In genomic region chr1:89910780-89911179, GRCh38 we compare ENCODE assay signal across 13 cellular contexts.
A peak's percentile ranks its signal among the peaks of the same experiment; 100 is the strongest.
DNase-seq lines count a peak whose midpoint lies in the region; ATAC-seq, FAIRE-seq and TF ChIP-seq lines count a peak whose summit lies in the region.
"Had no signal": no experiment of that assay in that cellular context is flagged by ENCODE, and none has a peak within 500 bp of the region (broad histone marks: within the 10 kb centered on the region; RNA-seq: fewer than 3 reads in every experiment).

No MANE protein-coding gene starts in this region.

- peak; percentile 49 to 80; a peak in 2 of 5 replicates for TF ChIP-seq EP300 in A549 (IDR thresholded peaks at IDR 0.05)

- no peaks in the 10 kb centered on the region for H3K9me3 ChIP-seq in A549
- H3K9me3 ChIP-seq in HAP-1 = no peaks in the 10 kb centered on the region
- no peaks in the 10 kb centered on the region for H3K9me3 ChIP-seq in right cardiac atrium (ENCODE audit: control insufficient read depth, low read length)
- H3K9me3 ChIP-seq: esophagus squamous epithelium had no signal

- intact Hi-C loops in right cardiac atrium (cut with DNase I) = no loop called here

- DNase-seq in A549 (ENCODE audit: low read depth in 1 of 2, low spot score in 1 of 2) (peak; percentile 82 to 92), HAP-1 (ENCODE audit: low spot score in 2 of 2) (peak; percentile 56 to 80), WTC11 (ENCODE audit: low spot score) (no peak), iPS-NIHi11 (ENCODE audit: low spot score) (peak; percentile 84), T1000 (lab: John Stamatoyannopoulos, UW) (no peak), right cardiac atrium (no peak)
- DNase-seq: CD4-positive, alpha-beta memory T cell; esophagus squamous epithelium had no signal

- H3K36me3 Mint-ChIP-seq in WTC11 = 0 out of 2 replicates have a peak, but pooled peaks cover 2% of the 10 kb centered on the region

- no peaks in the 10 kb centered on the region; the same call in none of the 2 replicates for H3K36me3 ChIP-seq in HAP-1 (replicated peaks)
- H3K36me3 ChIP-seq: esophagus squamous epithelium had no signal

- peaks cover 85% of the 10 kb centered on the region for H3K4me1 Mint-ChIP-seq in WTC11

- H3K27ac Mint-ChIP-seq in WTC11 = peak overlapping the region; percentile 99
- H3K27ac Mint-ChIP-seq: activated naive CD4-positive, alpha-beta T cell treated with anti-CD3 and anti-CD28 coated beads, Interleukin-2, amount 50 U/mL, for 72 hours had no signal

- TF ChIP-seq POLR2A in A549 (IDR thresholded peaks at IDR 0.05; ENCODE audit: low read length) = no peak

- H3K4me3 Mint-ChIP-seq in WTC11 = peak overlapping the region; percentile 59
- H3K4me3 Mint-ChIP-seq: CD4-positive, alpha-beta memory T cell had no signal

- H3K4me2 ChIP-seq in A549 = peak overlapping the region; percentile 57

- peak in 1 of 2 experiments; percentile 31; a peak in 2 of 5 replicates for TF ChIP-seq RAD21 in A549 (conservative IDR thresholded peaks at IDR 0.05 in 1 of 2, IDR thresholded peaks at IDR 0.05 in 1 of 2)

- CTCF ChIA-PET in A549 (lab: Yijun Ruan, JAX) = no interaction called here
- CTCF ChIA-PET in WTC11 (lab: Charles Lee) = interaction anchor here (0.7 to 2.0 kb wide), 4 partner anchors 9 to 83 kb away, joined by 3 to 7 read pairs (median 4); no protein-coding TSS in a partner anchor

- WGBS in A549 (ENCODE audit: missing lambda C conversion rate) = 4% methylated on average over 2 of the region's 2 CpGs
- 68% methylated on average over 2 of the region's 2 CpGs for WGBS in right cardiac atrium

- in situ Hi-C loops in HAP-1 (cut with MboI; ENCODE audit: low sequenced_read_pairs) = no loop called here

- FAIRE-seq in A549 (lab: Jason Lieb, UNC) = peak; percentile 28

- ATAC-seq in A549 (peak; percentile 80 to 83), WTC11 (peak; percentile 95), HG03520 (IDR thresholded peaks at IDR 0.05; ENCODE audit: unreplicated experiment) (no peak), GM21619 (IDR thresholded peaks at IDR 0.05; ENCODE audit: unreplicated experiment) (no peak), right cardiac atrium (no peak)
- ATAC-seq: activated CD4-positive, CD25-positive, alpha-beta regulatory T cell treated with anti-CD3 and anti-CD28 coated beads, Interleukin-2, amount 50 U/mL, for 24 hours; activated naive CD4-positive, alpha-beta T cell treated with anti-CD3 and anti-CD28 coated beads, Interleukin-2, amount 50 U/mL, for 72 hours had no signal

- POLR2A ChIA-PET in A549 (lab: Yijun Ruan, JAX) (interaction anchor here (0.9 kb wide), 1 partner anchor 36 kb away, joined by 3 read pairs; no protein-coding TSS in a partner anchor), WTC11 (lab: Charles Lee) (interaction anchor here (1.1 kb wide), 1 partner anchor 10 kb away, joined by 4 read pairs; no protein-coding TSS in a partner anchor)

- H3K4me3 ChIP-seq in A549 (no peak overlapping the region), HAP-1 (no peak overlapping the region), right cardiac atrium (ENCODE audit: low read length) (no peak overlapping the region)
- H3K4me3 ChIP-seq: esophagus squamous epithelium had no signal

- peaks cover 91% of the 10 kb centered on the region for H3K4me1 ChIP-seq in A549
- peaks cover 39% of the 10 kb centered on the region for H3K4me1 ChIP-seq in HAP-1
- H3K4me1 ChIP-seq in right cardiac atrium (ENCODE audit: control insufficient read depth, insufficient read depth, low read length) = peaks cover 11% of the 10 kb centered on the region

- no peaks in the 10 kb centered on the region for H3K27me3 Mint-ChIP-seq in WTC11 (ENCODE audit: low read depth)
- H3K27me3 Mint-ChIP-seq: CD4-positive, alpha-beta memory T cell; natural killer cell treated with Interleukin-12 subunit alpha and Interleukin-12 subunit beta and Interleukin-15 and Interleukin-18, amount 100 ng/mL, for 72 hours had no signal

- no peaks in the 10 kb centered on the region for H3K27me3 ChIP-seq in HAP-1 (ENCODE audit: low read depth)
- H3K27me3 ChIP-seq in right cardiac atrium (ENCODE audit: control insufficient read depth, insufficient read depth) = no peaks in the 10 kb centered on the region
- H3K27me3 ChIP-seq: esophagus squamous epithelium had no signal

- H3K9me3 Mint-ChIP-seq in WTC11 = no peaks in the 10 kb centered on the region
- H3K9me3 Mint-ChIP-seq: activated naive CD4-positive, alpha-beta T cell treated with anti-CD3 and anti-CD28 coated beads, Interleukin-2, amount 50 U/mL, for 72 hours; CD4-positive, alpha-beta memory T cell; natural killer cell treated with Interleukin-12 subunit alpha and Interleukin-12 subunit beta and Interleukin-15 and Interleukin-18, amount 100 ng/mL, for 72 hours had no signal

- H3K27ac ChIP-seq in A549 = peak overlapping the region; percentile 95 to 97
- H3K27ac ChIP-seq in right cardiac atrium (ENCODE audit: low read length) = no peak overlapping the region
- H3K27ac ChIP-seq: esophagus squamous epithelium had no signal

- TF ChIP-seq CTCF in A549 (IDR thresholded peaks at IDR 0.05) (no peak), WTC11 (IDR thresholded peaks at IDR 0.05) (no peak)

TF ChIP-seq in A549, 52 proteins besides CTCF, POLR2A, EP300 and RAD21 (continues in another document):
- TF ChIP-seq MAX (IDR thresholded peaks at IDR 0.05) = peak; percentile 72
- no peak for TF ChIP-seq ZNF302 (CRISPR knock-in tag; IDR thresholded peaks at IDR 0.05)
- TF ChIP-seq FOSB (CRISPR knock-in tag; IDR thresholded peaks at IDR 0.05) = no peak
- no peak for TF ChIP-seq USF2 (IDR thresholded peaks at IDR 0.05)
- TF ChIP-seq EHF (CRISPR knock-in tag; IDR thresholded peaks at IDR 0.05) = peak; percentile 32
- TF ChIP-seq POLR2AphosphoS2 (conservative IDR thresholded peaks at IDR 0.05; ENCODE audit: low read length) = no peak
- TF ChIP-seq JUN (IDR thresholded peaks at IDR 0.05) = peak in 1 of 2 experiments; percentile 47; a peak in 2 of 5 replicates
- peak; percentile 56 for TF ChIP-seq JUNB (IDR thresholded peaks at IDR 0.05)
- TF ChIP-seq MAFK (IDR thresholded peaks at IDR 0.05; ENCODE audit: partially characterized antibody) = peak; percentile 31
- no peak for TF ChIP-seq MYC (IDR thresholded peaks at IDR 0.05; ENCODE audit: borderline replicate concordance, low read length)
- no peak for TF ChIP-seq ELK1 (IDR thresholded peaks at IDR 0.05; ENCODE audit: low read depth, low read length)

TF ChIP-seq in WTC11, 78 proteins besides CTCF, POLR2A, EP300 and RAD21 (continues in another document):
- TF ChIP-seq MXD4 (CRISPR knock-in tag; IDR thresholded peaks at IDR 0.05; ENCODE audit: borderline replicate concordance) (no peak), CREB1 (CRISPR knock-in tag; IDR thresholded peaks at IDR 0.05) (no peak), GRHL2 (CRISPR knock-in tag; IDR thresholded peaks at IDR 0.05; ENCODE audit: insufficient replicate concordance, severe bottlenecking) (no peak), ZNF263 (CRISPR knock-in tag; IDR thresholded peaks at IDR 0.05; ENCODE audit: low read depth) (no peak), NFYB (CRISPR knock-in tag; conservative IDR thresholded peaks at IDR 0.05; ENCODE audit: low read depth) (no peak), ELF4 (CRISPR knock-in tag; IDR thresholded peaks at IDR 0.05; ENCODE audit: low read depth) (no peak), ZNF532 (CRISPR knock-in tag; IDR thresholded peaks at IDR 0.05; ENCODE audit: borderline replicate concordance) (no peak), ATF1 (CRISPR knock-in tag; IDR thresholded peaks at IDR 0.05) (no peak), SMAD4 (CRISPR knock-in tag; IDR thresholded peaks at IDR 0.05) (no peak), TEAD4 (CRISPR knock-in tag; IDR thresholded peaks at IDR 0.05) (no peak), FOXK1 (CRISPR knock-in tag; IDR thresholded peaks at IDR 0.05) (peak; percentile 65), E2F1 (CRISPR knock-in tag; IDR thresholded peaks at IDR 0.05) (no peak), ETV6 (CRISPR knock-in tag; IDR thresholded peaks at IDR 0.05) (0 out of 2 replicates have a peak, but pooled peaks have one; percentile 21), GABPB1 (CRISPR knock-in tag; IDR thresholded peaks at IDR 0.05) (no peak), FOXJ3 (CRISPR knock-in tag; IDR thresholded peaks at IDR 0.05; ENCODE audit: borderline replicate concordance) (no peak)

Comparison
In these comparisons a context has a peak if more than half of its experiments do, and no peak if none do; other contexts are left out.
1. ATAC-seq: peak in A549 (2 of 2) and WTC11 (single experiment); none in HG03520 (single experiment), GM21619 (single experiment) and right cardiac atrium (0 of 2).
2. DNase-seq: peak in A549 (2 of 2), HAP-1 (2 of 2) and iPS-NIHi11 (single experiment); none in WTC11 (single experiment), T1000 (single experiment) and right cardiac atrium (0 of 3).
3. Of the 8 proteins assayed by ChIP-seq in both WTC11 and A549: peak only in WTC11: none; only in A549: MAX; in both: none; in neither: 6; mixed calls (peak in some experiments, not most) for 1.